8 cellular contexts compared by ENCODE assay signal in the genomic region with DNA sequence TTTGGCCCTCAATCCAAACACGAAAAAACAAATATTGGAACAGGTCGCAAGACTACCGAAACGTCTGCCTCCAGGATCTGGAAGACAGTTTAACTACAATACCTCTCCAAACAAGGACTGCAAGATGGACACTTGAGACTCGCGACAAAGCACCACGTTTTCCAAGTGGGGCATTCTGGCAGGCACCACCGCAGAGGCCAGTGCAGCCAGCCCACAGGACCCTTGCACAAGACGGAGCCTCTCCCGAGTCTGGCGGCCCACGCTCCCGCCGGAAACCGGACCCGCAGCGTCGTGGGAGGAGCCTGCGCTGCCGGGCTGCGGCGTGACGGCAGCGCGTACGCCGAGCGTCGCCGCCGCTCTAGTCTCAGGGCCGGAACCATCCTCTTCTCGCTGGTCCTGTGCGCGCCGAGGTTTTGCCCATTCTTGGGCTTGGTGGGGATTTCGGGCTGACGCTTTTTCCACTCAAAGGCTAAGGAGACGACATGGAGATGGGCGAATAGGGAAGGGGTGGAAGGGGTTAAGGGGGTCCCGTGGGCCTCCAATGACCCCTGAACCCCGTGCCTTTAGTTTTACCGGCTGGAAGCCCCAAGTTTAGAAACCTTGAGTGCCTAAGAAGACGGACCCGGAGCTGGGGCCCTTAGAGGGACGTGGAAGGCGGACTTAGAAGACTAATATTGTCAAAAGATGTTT.
A peak's percentile ranks its signal among the peaks of the same experiment; 100 is the strongest.
DNase-seq lines count a peak whose midpoint lies in the region; ATAC-seq and TF ChIP-seq lines count a peak whose summit lies in the region.

Gene ORC5 (minus strand): TSS at position 283 of the 690 bp plus-strand sequence. CDS start 109 bp downstream, at position 174.

- peak; percentile 100 for ATAC-seq in HG02981 (IDR thresholded peaks at IDR 0.05; ENCODE audit: unreplicated experiment)

- in situ Hi-C loops in brain microvascular endothelial cell (cut with HindIII; ENCODE audit: low pct_ligation_motif_present, low sequenced_read_pairs) = no loop called here

- no peaks in the 10 kb centered on the region for H3K27me3 ChIP-seq in brain microvascular endothelial cell (replicated peaks)

- no peak for TF ChIP-seq CTCF in brain microvascular endothelial cell (IDR thresholded peaks at IDR 0.05; ENCODE audit: low read depth, low read length, missing control alignments)

- H3K4me3 ChIP-seq in brain microvascular endothelial cell (ENCODE audit: low read depth, low read length) = peak within 1 kb of the TSS; percentile 71
- peak within 1 kb of the TSS; percentile 93 for H3K4me3 ChIP-seq in iPS-18c (ENCODE audit: insufficient read depth, low read depth, low read length)
- H3K4me3 ChIP-seq in skin epidermis = peak within 1 kb of the TSS; percentile 52 to 88 (median 67)

- DNase-seq in NCI-H187 (lab: John Stamatoyannopoulos, UW) = peak; percentile 66 to 80
- DNase-seq in NCI-H187 treated with DMSO at 0.1 percent for 48 hours (lab: John Stamatoyannopoulos, UW) = no peak
- peak; percentile 86 for DNase-seq in NCI-H2107 (lab: John Stamatoyannopoulos, UW)
- DNase-seq in UCSD-AML1 (lab: John Stamatoyannopoulos, UW; ENCODE audit: unreplicated experiment) = peak; percentile 77
- DNase-seq in brain microvascular endothelial cell = peak; percentile 63

- H3K36me3 ChIP-seq in brain microvascular endothelial cell (replicated peaks) = peaks cover 9% of the 10 kb centered on the region

- no peaks in the 10 kb centered on the region for H3K9me3 ChIP-seq in iPS-18c (ENCODE audit: control insufficient read depth, insufficient read depth, low read length)

- H3K27ac ChIP-seq in brain microvascular endothelial cell (peak within 1 kb of the TSS; percentile 67), skin epidermis (peak within 1 kb of the TSS in 20 of 21 experiments; percentile 65 to 94 (median 85))
